In the genomic region with DNA sequence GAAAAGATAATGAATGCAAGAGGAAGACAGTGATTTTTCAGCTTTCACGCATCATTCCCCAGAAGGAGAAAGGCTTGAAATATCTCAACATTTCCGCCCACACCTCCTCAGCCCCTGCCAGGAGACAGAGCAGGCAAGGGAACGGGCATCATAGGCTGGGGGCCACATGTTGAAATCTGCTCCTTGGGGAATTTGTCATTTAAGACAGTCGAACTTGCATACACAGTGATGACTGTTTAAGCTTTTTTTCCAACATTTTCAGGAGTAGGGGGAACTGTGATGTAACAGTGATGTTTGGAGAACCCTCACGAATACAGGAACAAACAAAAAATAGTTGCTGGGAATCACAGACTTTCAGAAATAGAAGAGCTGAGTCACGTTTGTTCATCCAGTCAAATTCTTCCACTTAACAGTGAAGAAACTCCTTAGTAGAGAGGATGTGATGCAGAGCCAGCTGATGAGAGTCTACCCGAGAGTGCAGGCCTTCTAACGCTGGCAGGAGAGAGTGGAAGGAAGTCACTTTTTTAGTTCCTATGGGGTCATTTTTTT, we compare ENCODE assay signal across 9 cellular contexts.
DNase-seq lines count a peak whose midpoint lies in the region; ATAC-seq and TF ChIP-seq lines count a peak whose summit lies in the region.
"Had no signal": no experiment of that assay in that cellular context is flagged by ENCODE, and none has a peak within 500 bp of the region (broad histone marks: within the 10 kb centered on the region; RNA-seq: fewer than 3 reads in every experiment).

No MANE protein-coding gene starts in this region.

- H3K4me3 ChIP-seq in breast epithelium (no peak overlapping the region), thyroid gland (replicated peaks in 1 of 3) (no peak overlapping the region)

- H3K27me3 ChIP-seq in breast epithelium (no peaks in the 10 kb centered on the region), thyroid gland (no peaks in the 10 kb centered on the region)

- WGBS in thyroid gland, 2 donors, result 11 to 12% methylated on average over 8 of the region's 8 CpGs

- TF ChIP-seq POLR2A in breast epithelium (IDR thresholded peaks at IDR 0.05) (no peak), thyroid gland (IDR thresholded peaks at IDR 0.05) (no peak)

- H3K27ac ChIP-seq in breast epithelium, result peak overlapping the region; percentile 56 to 75
- H3K27ac ChIP-seq in thyroid gland, result peak overlapping the region; percentile 86 to 97 (median 93)

- no peaks in the 10 kb centered on the region for H3K9me3 ChIP-seq in breast epithelium
- no peaks in the 10 kb centered on the region for H3K9me3 ChIP-seq in thyroid gland

- peak; percentile 38 for DNase-seq in HPDE6-E6E7 (ENCODE audit: extremely low spot score)
- no peak for DNase-seq in breast epithelium (ENCODE audit: low spot score in 2 of 2)
- DNase-seq in left lobe of liver (ENCODE audit: low spot score), result no peak
- DNase-seq in thyroid gland, result peak; percentile 74 to 78
- no peak for DNase-seq in T-helper 1 cell
- no peak for DNase-seq in activated CD4-positive, alpha-beta T cell treated with anti-CD3 and anti-CD28 coated beads, Interleukin-2, amount 50 U/mL, for 48 hours
- no peak for DNase-seq in NAMALWA (ENCODE audit: low spot score)
- DNase-seq in ureter (ENCODE audit: low spot score), result no peak

- intact Hi-C loops in breast epithelium (cut with DNase I; ENCODE audit: low total_unique reads), result no loop called here
- intact Hi-C loops in thyroid gland (cut with DNase I), result no loop called here

- no peaks in the 10 kb centered on the region for H3K4me1 ChIP-seq in breast epithelium
- H3K4me1 ChIP-seq in thyroid gland, result peaks cover 29 to 34% of the 10 kb centered on the region in 2 donors

- ATAC-seq in left lobe of liver, result peak; percentile 71
- ATAC-seq: Panc1 had no signal

- TF ChIP-seq CTCF in breast epithelium (IDR thresholded peaks at IDR 0.05), result no peak
- no peak for TF ChIP-seq CTCF in thyroid gland (IDR thresholded peaks at IDR 0.05)

- H3K36me3 ChIP-seq in breast epithelium, result no peaks in the 10 kb centered on the region
- H3K36me3 ChIP-seq in thyroid gland, result peaks cover 0 to 11% of the 10 kb centered on the region in 2 donors

Comparison
In these comparisons a context has a peak if more than half of its experiments do, and no peak if none do; other contexts are left out.
1. DNase-seq: peak in HPDE6-E6E7 (single experiment) and thyroid gland (2 of 2); none in breast epithelium (0 of 2), left lobe of liver (single experiment), T-helper 1 cell (0 of 5), activated CD4-positive, alpha-beta T cell treated with anti-CD3 and anti-CD28 coated beads, Interleukin-2, amount 50 U/mL, for 48 hours (0 of 2), NAMALWA (single experiment) and ureter (single experiment).